ENCODE assay signal across 8 cellular contexts in the genomic region with DNA sequence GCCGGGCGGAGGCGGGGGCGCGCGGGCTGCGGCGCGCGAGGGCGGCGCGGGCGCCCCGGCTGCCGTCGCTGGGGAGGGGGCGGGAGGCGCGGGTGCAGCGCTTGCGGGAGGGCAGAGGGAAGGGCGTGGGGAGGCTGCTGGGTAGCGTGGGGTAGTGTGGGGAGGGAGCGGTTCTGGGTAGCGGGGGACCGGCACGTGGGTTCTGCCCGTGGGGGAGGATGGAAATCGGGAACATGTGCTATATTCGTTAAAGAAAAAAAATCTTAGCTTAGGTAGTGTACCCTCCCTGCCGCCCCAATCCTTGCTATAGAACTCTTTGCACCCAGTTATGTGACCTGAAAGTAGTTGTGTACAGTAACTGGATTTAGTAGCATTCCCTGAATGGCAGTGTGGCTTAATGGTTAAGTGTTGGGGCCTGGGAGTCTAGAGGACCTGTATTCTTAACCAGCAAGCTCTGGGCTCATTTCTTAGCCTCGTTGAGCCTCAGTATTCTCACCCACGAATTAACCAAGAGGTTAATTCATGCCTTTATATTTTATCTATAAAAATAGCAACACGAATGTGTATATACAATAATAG. TPM values are rescaled to one million over a fixed set of nuclear protein-coding genes. Genes with fewer than 3 reads are reported as not detected.
DNase-seq lines count a peak whose midpoint lies in the region; ATAC-seq, FAIRE-seq and TF ChIP-seq lines count a peak whose summit lies in the region.

No MANE protein-coding gene starts in this region.

- no peak overlapping the region; the same call in 1 of the 2 replicates for H4K5ac ChIP-seq in IMR-90 (ENCODE audit: low read depth, low read length)

- TF ChIP-seq POLR2A in IMR-90 (IDR thresholded peaks at IDR 0.05; ENCODE audit: low read depth, low read length), result no peak

- H4K20me1 ChIP-seq in IMR-90 (ENCODE audit: insufficient read depth, low read length), result peaks cover 32% of the 10 kb centered on the region

- H3K4me2 ChIP-seq in IMR-90 (ENCODE audit: low read depth, low read length), result peak overlapping the region; percentile 100

- no peak overlapping the region for H2BK120ac ChIP-seq in IMR-90 (ENCODE audit: low read depth, low read length)

- H3K79me1 ChIP-seq in IMR-90 (ENCODE audit: low read depth in 1 of 2, low read length in 2 of 2), result peaks cover 19 to 38% of the 10 kb centered on the region in 2 experiments

- peak overlapping the region; percentile 95 for H3K9ac ChIP-seq in IMR-90 (ENCODE audit: low read depth, low read length)

- H3K4me1 ChIP-seq in IMR-90 (ENCODE audit: control insufficient read depth, insufficient read depth, low read length) (peaks cover 6% of the 10 kb centered on the region), tibial artery (peaks cover 0 to 30% (median 18%) of the 10 kb centered on the region in 4 donors)

- POLR2A ChIA-PET in IMR-90 (lab: Charles Lee; ENCODE audit: unreplicated experiment), result no interaction called here

- H3K36me3 ChIP-seq in IMR-90 (ENCODE audit: control insufficient read depth, insufficient read depth, low read length), result no peaks in the 10 kb centered on the region; the same call in none of the 2 replicates
- H3K36me3 ChIP-seq in tibial artery, result no peaks in the 10 kb centered on the region

- H3K9me1 ChIP-seq in IMR-90 (ENCODE audit: insufficient read depth, low read length), result peaks cover 9% of the 10 kb centered on the region; the same call in 1 of the 2 replicates

- ATAC-seq in IMR-90 (ENCODE audit: low read depth) (peak; percentile 2), omental fat pad (ENCODE audit: low FRiP score) (peak; percentile 59), left lobe of liver (no peak)

- no peaks in the 10 kb centered on the region for H3K27me3 ChIP-seq in IMR-90 (ENCODE audit: control insufficient read depth, insufficient read depth, low read length)
- no peaks in the 10 kb centered on the region for H3K27me3 ChIP-seq in tibial artery

- no peak for TF ChIP-seq CTCF in IMR-90 (conservative IDR thresholded peaks at IDR 0.05; ENCODE audit: low read depth, low read length)
- TF ChIP-seq CTCF in omental fat pad (IDR thresholded peaks at IDR 0.05), result no peak
- no peak for TF ChIP-seq CTCF in tibial artery (IDR thresholded peaks at IDR 0.05)

- dilution Hi-C loops in IMR-90 (cut with HindIII; ENCODE audit: low sequenced_read_pairs, unreplicated experiment), result no loop called here

- peak overlapping the region; percentile 58 for H3K27ac ChIP-seq in IMR-90 (ENCODE audit: insufficient read depth, low read length)
- peak overlapping the region; percentile 90 to 94 for H3K27ac ChIP-seq in tibial artery

- peak overlapping the region; percentile 76; the same call in 1 of the 2 replicates for H3K4ac ChIP-seq in IMR-90 (ENCODE audit: low read depth, low read length)

- H4K91ac ChIP-seq in IMR-90 (ENCODE audit: insufficient read depth, low read depth, low read length), result no peak overlapping the region

- H2BK15ac ChIP-seq in IMR-90 (ENCODE audit: low read depth, low read length), result no peak overlapping the region

- H2BK5ac ChIP-seq in IMR-90 (ENCODE audit: low read depth, low read length, poor library complexity, severe bottlenecking), result no peak overlapping the region

- H3K4me3 ChIP-seq in IMR-90 (ENCODE audit: insufficient read depth, low read depth, low read length), result peak overlapping the region; percentile 82
- H3K4me3 ChIP-seq in tibial artery, result peak overlapping the region; percentile 84 to 96

- peak overlapping the region; percentile 56; the same call in 1 of the 2 replicates for H3K18ac ChIP-seq in IMR-90 (ENCODE audit: low read depth, low read length)

- DNase-seq in GM18507 (ENCODE audit: extremely low spot score, insufficient read length, low read depth), result no peak
- no peak for DNase-seq in IMR-90
- peak; percentile 36 to 60 for DNase-seq in activated CD8-positive, alpha-beta memory T cell treated with anti-CD3 and anti-CD28 coated beads for 4 hours (ENCODE audit: low read depth in 2 of 2)
- peak; percentile 2 for DNase-seq in fibroblast of gingiva (ENCODE audit: low read depth)
- DNase-seq in omental fat pad (ENCODE audit: low spot score), result no peak
- peak in 1 of 2 donors; percentile 70 for DNase-seq in tibial artery
- no peak for DNase-seq in NCI-H524 treated with DMSO at 0.1 percent for 48 hours (lab: John Stamatoyannopoulos, UW)
- no peak for DNase-seq in left lobe of liver (ENCODE audit: low spot score)

- H3K9me3 ChIP-seq in IMR-90 (ENCODE audit: control insufficient read depth, insufficient read depth, low read length) (no peaks in the 10 kb centered on the region), tibial artery (no peaks in the 10 kb centered on the region)

- H2AK9ac ChIP-seq in IMR-90 (replicated peaks; ENCODE audit: low read depth, low read length, poor library complexity), result no peak overlapping the region

- intact Hi-C loops in IMR-90 (cut with micrococcal nuclease), result loop anchor here (10.0 kb wide), 1 partner anchor 132 kb away; a partner anchor contains a TSS
- intact Hi-C loops in tibial artery (cut with DNase I; ENCODE audit: low total_unique reads), result no loop called here

- peak overlapping the region; percentile 42; the same call in 1 of the 2 replicates for H3K56ac ChIP-seq in IMR-90 (ENCODE audit: extremely low read depth, insufficient read depth, low read length)

- CTCF ChIA-PET in IMR-90 (lab: Yijun Ruan, JAX), result no interaction called here

- in situ Hi-C loops in IMR-90 (cut with MboI; ENCODE audit: low sequenced_read_pairs), result no loop called here

- H4K8ac ChIP-seq in IMR-90 (ENCODE audit: low read depth in 2 of 2, low read length in 2 of 2), result peak overlapping the region in 1 of 2 experiments; percentile 20; a peak in 2 of 4 replicates

- BruUV-seq in IMR-90 (replicated peaks; lab: Mats Ljungman, UMichigan), result no TSS peak

- TF ChIP-seq RAD21 in IMR-90 (IDR thresholded peaks at IDR 0.05; ENCODE audit: low read length), result no peak

- peak overlapping the region; percentile 94 for H3K23ac ChIP-seq in IMR-90 (ENCODE audit: low read depth, low read length)

- H2BK20ac ChIP-seq in IMR-90 (ENCODE audit: low read depth, low read length), result no peak overlapping the region

- WGBS in IMR-90 (ENCODE audit: extremely low coverage in 2 of 2, insufficient read length in 1 of 2), 2 experiments, result 0% methylated on average over 8 of the region's 35 CpGs; no CpG with 5 or more reads in 1 of the 2 experiments

- peak; percentile 71 for FAIRE-seq in GM18507 (lab: Jason Lieb, UNC)

- peak overlapping the region; percentile 79 for H3K14ac ChIP-seq in IMR-90 (replicated peaks; ENCODE audit: low read depth, low read length)

- H2AK5ac ChIP-seq in IMR-90 (ENCODE audit: low read depth, low read length), result peak overlapping the region; percentile 80

- peak overlapping the region; percentile 91 for H2AFZ ChIP-seq in IMR-90 (replicated peaks; ENCODE audit: low read length, poor library complexity)

TF ChIP-seq in IMR-90, 13 proteins besides CTCF, POLR2A, EP300 and RAD21:
- TF ChIP-seq MAZ (IDR thresholded peaks at IDR 0.05; ENCODE audit: borderline replicate concordance, low read depth, low read length) (no peak), MXI1 (IDR thresholded peaks at IDR 0.05; ENCODE audit: borderline replicate concordance, low read depth, low read length) (peak; percentile 85)
- TF ChIP-seq, protein P1, sequence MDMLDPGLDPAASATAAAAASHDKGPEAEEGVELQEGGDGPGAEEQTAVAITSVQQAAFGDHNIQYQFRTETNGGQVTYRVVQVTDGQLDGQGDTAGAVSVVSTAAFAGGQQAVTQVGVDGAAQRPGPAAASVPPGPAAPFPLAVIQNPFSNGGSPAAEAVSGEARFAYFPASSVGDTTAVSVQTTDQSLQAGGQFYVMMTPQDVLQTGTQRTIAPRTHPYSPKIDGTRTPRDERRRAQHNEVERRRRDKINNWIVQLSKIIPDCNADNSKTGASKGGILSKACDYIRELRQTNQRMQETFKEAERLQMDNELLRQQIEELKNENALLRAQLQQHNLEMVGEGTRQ (IDR thresholded peaks at IDR 0.05; ENCODE audit: low read depth, low read length), result peak; percentile 39; the same call in 1 of the 2 replicates

RNA-seq across cellular contexts. Expression of a gene that starts 0.6 kb away (rescaled TPM):
- total RNA-seq in IMR-90 (2012; rRNA removed) (38.2 and 40.0 TPM in 2 replicates), omental fat pad (10 to 100 TPM; 46.3 to 65.9 (median 55.8) TPM), left lobe of liver (16.8 TPM)
- polyA plus RNA-seq in IMR-90 (2012; rRNA removed), result 11.9 and 15.3 TPM in 2 replicates
- polyA plus RNA-seq in IMR-90 (2012; cell fraction: cytosol; rRNA removed), result 3.9 and 4.0 TPM in 2 replicates
- 3.7 and 15.5 TPM in 2 replicates for polyA plus RNA-seq in IMR-90 (2012; cell fraction: nucleus; rRNA removed; ENCODE audit: low replicate concordance)

RNA-seq across cellular contexts. Expression of a gene that starts 48.1 kb away (rescaled TPM):
- total RNA-seq in IMR-90 (2012; rRNA removed), result not detected in 2 replicates
- not detected in 2 replicates for polyA plus RNA-seq in IMR-90 (2012; rRNA removed)
- polyA plus RNA-seq in IMR-90 (2012; cell fraction: cytosol; rRNA removed), result not detected in 2 replicates
- polyA plus RNA-seq in IMR-90 (2012; cell fraction: nucleus; rRNA removed; ENCODE audit: low replicate concordance), result not detected in 2 replicates
- 10 to 100 TPM in 1 of 4 donors, 1 to 10 TPM in 3; 4.1 to 10.4 (median 5.3) TPM for total RNA-seq in omental fat pad
- 2.3 TPM for total RNA-seq in left lobe of liver

Comparison
In these comparisons a context has a peak if more than half of its experiments do, and no peak if none do; other contexts are left out.
1. DNase-seq: peak in activated CD8-positive, alpha-beta memory T cell treated with anti-CD3 and anti-CD28 coated beads for 4 hours (2 of 2) and fibroblast of gingiva (single experiment); none in GM18507 (single experiment), IMR-90 (single experiment), omental fat pad (single experiment), NCI-H524 treated with DMSO at 0.1 percent for 48 hours (single experiment) and left lobe of liver (single experiment).